19 cellular contexts compared by ENCODE assay signal in genomic region chr7:43877968-43878864, GRCh38. TPM values are rescaled to one million over a fixed set of nuclear protein-coding genes. Genes with fewer than 3 reads are reported as not detected.
A peak's percentile ranks its signal among the peaks of the same experiment; 100 is the strongest.
DNase-seq lines count a peak whose midpoint lies in the region; ATAC-seq and TF ChIP-seq lines count a peak whose summit lies in the region.
"Had no signal": no experiment of that assay in that cellular context is flagged by ENCODE, and none has a peak within 500 bp of the region (broad histone marks: within the 10 kb centered on the region; RNA-seq: fewer than 3 reads in every experiment).

No MANE protein-coding gene starts in this region.

- intact Hi-C loops in left ventricle myocardium inferior (cut with micrococcal nuclease): no loop called here

- POLR2A ChIA-PET in activated CD4-positive, alpha-beta T cell treated with anti-CD3 and anti-CD28 coated beads, Interleukin-2, amount 10 ng/mL, durations not matched to agents 7 days and 5 days (lab: Charles Lee): no interaction called here

- peaks cover 47% of the 10 kb centered on the region for H3K4me1 ChIP-seq in left ventricle myocardium inferior
- peaks cover 2% of the 10 kb centered on the region for H3K4me1 ChIP-seq in stomach smooth muscle (ENCODE audit: control insufficient read depth, insufficient read depth, low read length)
- H3K4me1 ChIP-seq: uterus had no signal

- no peak for DNase-seq in activated CD4-positive, alpha-beta T cell treated with anti-CD3 and anti-CD28 coated beads, Interleukin-2, amount 10 ng/mL, durations not matched to agents 7 days and 5 days
- DNase-seq in activated CD4-positive, alpha-beta T cell treated with anti-CD3 and anti-CD28 coated beads for 48 hours: no peak
- DNase-seq in T-helper 17 cell: no peak
- no peak for DNase-seq in left ventricle myocardium inferior
- DNase-seq in hypothalamus (lab: John Stamatoyannopoulos, UW): no peak
- DNase-seq: 8988T; activated CD4-positive, alpha-beta T cell treated with anti-CD3 and anti-CD28 coated beads, Interleukin-2, amount 50 U/mL, for 1 hour; activated CD8-positive, alpha-beta memory T cell treated with anti-CD3 and anti-CD28 coated beads, Interleukin-2, amount 50 U/mL, for 4 hours; activated gamma-delta T cell treated with Interleukin-2 at 50 U/mL for 16 hours; central memory CD4-positive, alpha-beta T cell; DMS 273 treated with DMSO at 0.1 percent for 48 hours; NCI-H526; stimulated activated CD4-positive, alpha-beta T cell treated with anti-CD3 and anti-CD28 coated beads, Interleukin-4, amount 100 ng/mL, for 1 hour; uterus had no signal

- no peak overlapping the region for H3K4me3 ChIP-seq in left ventricle myocardium inferior
- no peak overlapping the region for H3K4me3 ChIP-seq in stomach smooth muscle (ENCODE audit: low read length in 2 of 2)
- H3K4me3 ChIP-seq: gastroesophageal sphincter, uterus had no signal

- H3K9me3 Mint-ChIP-seq in activated CD4-positive, alpha-beta T cell treated with anti-CD3 and anti-CD28 coated beads, Interleukin-2, amount 10 ng/mL, durations not matched to agents 7 days and 5 days: no peaks in the 10 kb centered on the region

- H3K27ac Mint-ChIP-seq in activated CD4-positive, alpha-beta T cell treated with anti-CD3 and anti-CD28 coated beads, Interleukin-2, amount 10 ng/mL, durations not matched to agents 7 days and 5 days: peak overlapping the region; percentile 31
- H3K27ac Mint-ChIP-seq in T-helper 17 cell: peak overlapping the region; percentile 49
- H3K27ac Mint-ChIP-seq: progenitor cell of endocrine pancreas had no signal

- CTCF ChIA-PET in activated CD4-positive, alpha-beta T cell treated with anti-CD3 and anti-CD28 coated beads, Interleukin-2, amount 10 ng/mL, durations not matched to agents 7 days and 5 days (lab: Charles Lee): interaction anchor here (1.4 to 3.3 kb wide), 2 partner anchors 9 to 422 kb away, joined by 6 to 10 read pairs; no protein-coding TSS in a partner anchor

- H3K36me3 ChIP-seq in left ventricle myocardium inferior (peaks cover 75% of the 10 kb centered on the region), stomach smooth muscle (ENCODE audit: control insufficient read depth in 2 of 2, insufficient read depth in 2 of 2, low read length in 2 of 2) (peaks cover 62 to 67% of the 10 kb centered on the region in 2 donors)
- H3K36me3 ChIP-seq: uterus had no signal

- no peak for ATAC-seq in T-helper 17 cell
- ATAC-seq in GM21367 (IDR thresholded peaks at IDR 0.05; ENCODE audit: unreplicated experiment): no peak
- ATAC-seq in HG03097 (IDR thresholded peaks at IDR 0.05; ENCODE audit: low FRiP score, unreplicated experiment): no peak
- ATAC-seq: gastroesophageal sphincter had no signal

- no peaks in the 10 kb centered on the region for H3K27me3 Mint-ChIP-seq in activated CD4-positive, alpha-beta T cell treated with anti-CD3 and anti-CD28 coated beads, Interleukin-2, amount 10 ng/mL, durations not matched to agents 7 days and 5 days
- no peaks in the 10 kb centered on the region for H3K27me3 Mint-ChIP-seq in T-helper 17 cell
- H3K27me3 Mint-ChIP-seq: progenitor cell of endocrine pancreas had no signal

- H3K9me3 ChIP-seq in T-helper 17 cell (ENCODE audit: control insufficient read depth, low read length, poor library complexity, severe bottlenecking) (no peaks in the 10 kb centered on the region), left ventricle myocardium inferior (replicated peaks) (no peaks in the 10 kb centered on the region), stomach smooth muscle (ENCODE audit: control insufficient read depth in 2 of 2, low read length in 2 of 2) (no peaks in the 10 kb centered on the region)
- H3K9me3 ChIP-seq: gastroesophageal sphincter, uterus had no signal

- H3K36me3 Mint-ChIP-seq in activated CD4-positive, alpha-beta T cell treated with anti-CD3 and anti-CD28 coated beads, Interleukin-2, amount 10 ng/mL, durations not matched to agents 7 days and 5 days (ENCODE audit: low read depth): peaks cover 49% of the 10 kb centered on the region
- peaks cover 14% of the 10 kb centered on the region for H3K36me3 Mint-ChIP-seq in T-helper 17 cell (ENCODE audit: low read depth)

- H3K4me1 Mint-ChIP-seq in activated CD4-positive, alpha-beta T cell treated with anti-CD3 and anti-CD28 coated beads, Interleukin-2, amount 10 ng/mL, durations not matched to agents 7 days and 5 days: no peaks in the 10 kb centered on the region
- H3K4me1 Mint-ChIP-seq in T-helper 17 cell: no peaks in the 10 kb centered on the region

- no peak overlapping the region for H3K4me3 Mint-ChIP-seq in activated CD4-positive, alpha-beta T cell treated with anti-CD3 and anti-CD28 coated beads, Interleukin-2, amount 10 ng/mL, durations not matched to agents 7 days and 5 days
- H3K4me3 Mint-ChIP-seq in T-helper 17 cell: no peak overlapping the region

- H3K27ac ChIP-seq in left ventricle myocardium inferior (replicated peaks): peak overlapping the region; percentile 67
- H3K27ac ChIP-seq in stomach smooth muscle (ENCODE audit: low read length): peak overlapping the region; percentile 24
- H3K27ac ChIP-seq: uterus had no signal

- no peak for TF ChIP-seq CTCF in left ventricle myocardium inferior (IDR thresholded peaks at IDR 0.05; ENCODE audit: borderline replicate concordance)

- no peak overlapping the region for H3K9ac ChIP-seq in stomach smooth muscle (ENCODE audit: low read length in 2 of 2)

- H3K27me3 ChIP-seq in left ventricle myocardium inferior (ENCODE audit: low read depth) (no peaks in the 10 kb centered on the region), stomach smooth muscle (ENCODE audit: control insufficient read depth in 1 of 2, insufficient read depth in 2 of 2, low read length in 2 of 2) (no peaks in the 10 kb centered on the region)
- H3K27me3 ChIP-seq: gastroesophageal sphincter, uterus had no signal

RNA-seq across cellular contexts. Expression of gene MRPS24, which starts 8.9 kb away (rescaled TPM):
- 10 to 100 TPM; 77.6 to 84.0 TPM for total RNA-seq in activated CD4-positive, alpha-beta T cell treated with anti-CD3 and anti-CD28 coated beads, Interleukin-2, amount 10 ng/mL, durations not matched to agents 7 days and 5 days
- 10 to 100 TPM; 42.3 to 50.4 TPM for total RNA-seq in T-helper 17 cell
- 167 TPM for total RNA-seq in left ventricle myocardium inferior

RNA-seq across cellular contexts. Expression of gene URGCP, which starts 28.2 kb away (rescaled TPM):
- total RNA-seq in activated CD4-positive, alpha-beta T cell treated with anti-CD3 and anti-CD28 coated beads, Interleukin-2, amount 10 ng/mL, durations not matched to agents 7 days and 5 days: 10 to 100 TPM; 23.4 to 27.1 TPM
- 10 to 100 TPM; 22.0 to 23.3 TPM for total RNA-seq in T-helper 17 cell
- 39.6 TPM for total RNA-seq in left ventricle myocardium inferior

RNA-seq across cellular contexts. Expression of gene UBE2D4, which starts 48.0 kb away (rescaled TPM):
- 1 to 10 TPM; 7.8 to 8.0 TPM for total RNA-seq in activated CD4-positive, alpha-beta T cell treated with anti-CD3 and anti-CD28 coated beads, Interleukin-2, amount 10 ng/mL, durations not matched to agents 7 days and 5 days
- total RNA-seq in T-helper 17 cell: 1 to 10 TPM; 6.4 to 6.9 TPM
- 44.9 TPM for total RNA-seq in left ventricle myocardium inferior
